27 cellular contexts compared by ENCODE assay signal in genomic region chr4:68077737-68078136, GRCh38. TPM values are rescaled to one million over a fixed set of nuclear protein-coding genes. Genes with fewer than 3 reads are reported as not detected.
"Had no signal": no experiment of that assay in that cellular context is flagged by ENCODE, and none has a peak within 500 bp of the region (broad histone marks: within the 10 kb centered on the region; RNA-seq: fewer than 3 reads in every experiment).

No MANE protein-coding gene starts in this region.

- ATAC-seq: activated T-cell treated with anti-CD3 and anti-CD28 coated beads, Interleukin-2, amount 50 U/mL, for 4 hours had no signal

- H3K4me1 ChIP-seq: breast epithelium, Peyer's patch, SJCRH30 had no signal

- H3K9ac ChIP-seq: SK-N-SH had no signal

- H3K27ac ChIP-seq: breast epithelium, Peyer's patch, RWPE1, SJCRH30, VCaP had no signal

- H3K9me3 ChIP-seq: breast epithelium, Peyer's patch, SJCRH30, SK-N-SH had no signal

- H3K4me3 ChIP-seq: breast epithelium, Peyer's patch, SJCRH30 had no signal

- H3K4me2 ChIP-seq: SK-N-SH had no signal

- H3K36me3 ChIP-seq: breast epithelium, Peyer's patch, SJCRH30 had no signal

- DNase-seq: activated CD4-positive, alpha-beta memory T cell treated with anti-CD3 and anti-CD28 coated beads for 36 hours; activated CD4-positive, alpha-beta T cell treated with anti-CD3 and anti-CD28 coated beads, Interleukin-2, amount 10 ng/mL, durations not matched to agents 7 days and 5 days; activated CD4-positive, CD25-positive, alpha-beta regulatory T cell; activated CD8-positive, alpha-beta memory T cell treated with anti-CD3 and anti-CD28 coated beads for 24 hours; activated effector memory CD4-positive, alpha-beta T cell treated with anti-CD3 and anti-CD28 coated beads, Interleukin-2, amount 50 U/mL, for 16 hours; activated naive CD4-positive, alpha-beta T cell treated with anti-CD3 and anti-CD28 coated beads, Interleukin-2, amount 10 ng/mL, durations not matched to agents 7 days and 5 days; activated naive CD8-positive, alpha-beta T cell treated with anti-CD3 and anti-CD28 coated beads for 36 hours; activated T-cell treated with anti-CD3 and anti-CD28 coated beads, Interleukin-2, amount 50 U/mL, for 4 hours; caudate nucleus; MM.1S; NCI-H1105; NCI-H146; NCI-H187 treated with DMSO at 0.1 percent for 48 hours; NCI-H2081 treated with DMSO at 0.1 percent for 48 hours; NCI-H446 treated with DMSO at 0.1 percent for 48 hours; NCI-H524 treated with DMSO at 0.1 percent for 48 hours; NCI-H82; Peyer's patch; Right ventricle myocardium superior; SJCRH30; SK-N-SH; T-helper 1 cell had no signal

- H3K27me3 ChIP-seq: breast epithelium, Peyer's patch, SJCRH30 had no signal

RNA-seq across cellular contexts. Expression of gene TMPRSS11F, which starts 51.9 kb away (rescaled TPM):
- total RNA-seq: activated CD4-positive, alpha-beta memory T cell treated with anti-CD3 and anti-CD28 coated beads for 36 hours; activated CD4-positive, alpha-beta T cell treated with anti-CD3 and anti-CD28 coated beads, Interleukin-2, amount 10 ng/mL, durations not matched to agents 7 days and 5 days; activated naive CD8-positive, alpha-beta T cell treated with anti-CD3 and anti-CD28 coated beads for 36 hours; activated T-cell treated with anti-CD3 and anti-CD28 coated beads, Interleukin-2, amount 50 U/mL, for 4 hours; breast epithelium; Peyer's patch; Right ventricle myocardium superior; SJCRH30; T-helper 2 cell treated with Interferon-gamma antibody and Interleukin-4, amounts not matched to agents 100 ng/mL and 5 ng/mL, for 36 hours had no signal
- polyA plus RNA-seq: adipose tissue, SK-N-SH had no signal
